Comparison of ENCODE assay signal across 23 cellular contexts in the genomic region with DNA sequence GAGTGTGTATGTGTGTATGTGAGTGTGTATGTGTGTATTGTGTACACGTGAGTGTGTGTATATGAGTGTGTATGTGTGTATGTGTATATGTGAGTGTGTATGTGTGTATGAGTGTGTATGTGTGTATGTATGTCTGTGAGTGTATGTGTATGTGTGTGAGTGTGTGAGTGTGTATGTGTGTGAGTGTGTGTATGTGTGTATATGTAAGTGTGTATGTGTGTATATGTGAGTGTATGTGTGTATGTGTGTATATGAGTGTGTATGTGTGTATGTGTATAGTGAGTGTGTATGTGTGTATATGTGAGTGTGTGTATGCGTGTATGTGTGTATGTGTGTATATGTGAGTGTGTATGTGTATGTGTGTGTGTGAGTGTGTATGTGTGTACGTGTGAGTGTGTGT. TPM values are rescaled to one million over a fixed set of nuclear protein-coding genes. Genes with fewer than 3 reads are reported as not detected.
DNase-seq lines count a peak whose midpoint lies in the region; ATAC-seq, FAIRE-seq and TF ChIP-seq lines count a peak whose summit lies in the region.
"Had no signal": no experiment of that assay in that cellular context is flagged by ENCODE, and none has a peak within 500 bp of the region (broad histone marks: within the 10 kb centered on the region; RNA-seq: fewer than 3 reads in every experiment).

No MANE protein-coding gene starts in this region.

- H3K9me2 ChIP-seq in MM.1S (replicated peaks; ENCODE audit: insufficient read depth, low read length) (no peaks in the 10 kb centered on the region), GM23248 (ENCODE audit: insufficient read depth) (no peaks in the 10 kb centered on the region)

- H3K9me3 Mint-ChIP-seq in naive thymus-derived CD4-positive, alpha-beta T cell, result peaks cover 0 to 8% (median 2%) of the 10 kb centered on the region in 11 donors
- H3K9me3 Mint-ChIP-seq: CD8-positive, alpha-beta T cell had no signal

- no peaks in the 10 kb centered on the region for H3K79me2 ChIP-seq in MM.1S (ENCODE audit: low read length)
- no peaks in the 10 kb centered on the region for H3K79me2 ChIP-seq in H1 (ENCODE audit: control insufficient read depth in 1 of 2, insufficient read depth in 2 of 2, low read length in 2 of 2)
- H3K79me2 ChIP-seq in GM23248 (ENCODE audit: insufficient read depth), result peaks cover 80% of the 10 kb centered on the region

- H3K79me1 ChIP-seq in H1 (ENCODE audit: low read depth, low read length), result no peaks in the 10 kb centered on the region

- H3K14ac ChIP-seq in H1 (ENCODE audit: insufficient read length), result no peak overlapping the region

- DNase-seq in GM12892 (ENCODE audit: insufficient read length), result no peak
- no peak for DNase-seq in MM.1S
- DNase-seq in H1 (ENCODE audit: low read depth in 1 of 2, low spot score in 2 of 2), result no peak
- DNase-seq in naive thymus-derived CD4-positive, alpha-beta T cell, result no peak
- no peak for DNase-seq in NCI-H1048 (lab: John Stamatoyannopoulos, UW)
- DNase-seq in GM23248, result no peak
- DNase-seq: AML-193; C1 segment of cervical spinal cord; Calu3; CD8-positive, alpha-beta T cell; KG1; NCI-H1694 treated with DMSO at 0.1 percent for 48 hours; NCI-H2081 treated with DMSO at 0.1 percent for 48 hours; NCI-H446; NCI-H526; PC-3; Right ventricle myocardium superior had no signal

- H3K18ac ChIP-seq in H1 (ENCODE audit: extremely low read depth, low read length), result no peak overlapping the region

- FAIRE-seq in GM12892 (lab: Jason Lieb, UNC), result peak; percentile 67
- FAIRE-seq in H1 (lab: Jason Lieb, UNC), result no peak
- FAIRE-seq: G401.6 had no signal

- H3K4me2 ChIP-seq in MM.1S (ENCODE audit: low read depth, low read length) (peak overlapping the region; percentile 32), H1 (ENCODE audit: insufficient read depth in 1 of 2, low read depth in 2 of 2, low read length in 2 of 2) (no peak overlapping the region), GM23248 (ENCODE audit: unreplicated experiment) (no peak overlapping the region)

- H3K23me2 ChIP-seq in H1 (ENCODE audit: low read depth, low read length), result peaks cover 6% of the 10 kb centered on the region

- H3K4me3 ChIP-seq in MM.1S (ENCODE audit: low read length) (no peak overlapping the region), H1 (ENCODE audit: extremely low read depth in 1 of 4, insufficient read depth in 2 of 4, low read depth in 3 of 4, low read length in 4 of 4) (no peak overlapping the region), GM23248 (no peak overlapping the region)
- H3K4me3 ChIP-seq in naive thymus-derived CD4-positive, alpha-beta T cell (ENCODE audit: low read length), result no peak overlapping the region
- H3K4me3 ChIP-seq: HAP-1 had no signal

- H2BK15ac ChIP-seq in H1 (ENCODE audit: low read length), result no peak overlapping the region

- 91 to 100% methylated on average over 1 to 3 of the region's 3 CpGs for WGBS in H1 (ENCODE audit: extremely low coverage in 1 of 2, insufficient coverage in 1 of 2, insufficient read length in 1 of 2, insufficient replicate concordance in 2 of 2, low coverage in 1 of 2, low lambda C conversion rate in 2 of 2, missing lambda C conversion rate in 1 of 2), 2 experiments
- 84 to 94% methylated on average over 3 of the region's 3 CpGs for WGBS in GM23248 (ENCODE audit: low coverage in 1 of 2, low lambda C conversion rate in 2 of 2, missing lambda C conversion rate in 2 of 2), 2 experiments

- no peaks in the 10 kb centered on the region for H3K36me3 ChIP-seq in MM.1S (replicated peaks; ENCODE audit: insufficient read depth, low read length)
- H3K36me3 ChIP-seq in H1 (ENCODE audit: control insufficient read depth in 2 of 4, insufficient read depth in 4 of 4, low read length in 3 of 4), result no peaks in the 10 kb centered on the region
- no peaks in the 10 kb centered on the region for H3K36me3 ChIP-seq in naive thymus-derived CD4-positive, alpha-beta T cell (ENCODE audit: control insufficient read depth in 2 of 3, insufficient read depth in 3 of 3, low read length in 3 of 3)
- peaks cover 34% of the 10 kb centered on the region for H3K36me3 ChIP-seq in GM23248 (ENCODE audit: low read depth)
- H3K36me3 ChIP-seq: HAP-1 had no signal

- intact Hi-C loops in naive thymus-derived CD4-positive, alpha-beta T cell (cut with micrococcal nuclease), result no loop called here

- peak overlapping the region; percentile 81 for H4K91ac ChIP-seq in H1 (replicated peaks; ENCODE audit: insufficient read length, low read length)

- H3K27me3 ChIP-seq in MM.1S (replicated peaks; ENCODE audit: insufficient read depth, low read length), result no peaks in the 10 kb centered on the region
- H3K27me3 ChIP-seq in H1 (replicated peaks in 1 of 4; ENCODE audit: control insufficient read depth in 3 of 4, extremely low read depth in 1 of 4, insufficient read depth in 3 of 4, low read length in 3 of 4), result no peaks in the 10 kb centered on the region
- H3K27me3 ChIP-seq in naive thymus-derived CD4-positive, alpha-beta T cell (ENCODE audit: control insufficient read depth in 2 of 2, insufficient read depth in 2 of 2, low read length in 2 of 2), result no peaks in the 10 kb centered on the region
- H3K27me3 ChIP-seq in GM23248 (replicated peaks; ENCODE audit: insufficient read depth), result no peaks in the 10 kb centered on the region

- CTCF ChIA-PET in H1 (lab: Charles Lee; ENCODE audit: partially characterized antibody), result interaction anchor here (0.8 kb wide), 1 partner anchor 10 kb away, joined by 3 read pairs; no protein-coding TSS in a partner anchor
- CTCF ChIA-PET in naive thymus-derived CD4-positive, alpha-beta T cell (lab: Charles Lee), result no interaction called here

- H3F3A ChIP-seq in MM.1S (ENCODE audit: insufficient read depth, low read length) (no peaks in the 10 kb centered on the region; the same call in 1 of the 2 replicates), GM23248 (ENCODE audit: insufficient read depth) (peaks cover 58% of the 10 kb centered on the region)

- no peak for TF ChIP-seq RAD21 in H1 (IDR thresholded peaks at IDR 0.05 in 1 of 2, conservative IDR thresholded peaks at IDR 0.05 in 1 of 2; ENCODE audit: low read depth in 2 of 2, low read length in 2 of 2)

- H2AFZ ChIP-seq in MM.1S (ENCODE audit: low read length) (no peak overlapping the region), H1 (ENCODE audit: low read length) (no peak overlapping the region), GM23248 (no peak overlapping the region)

- TF ChIP-seq CTCF in MM.1S (IDR thresholded peaks at IDR 0.05; ENCODE audit: low read length) (no peak), H1 (IDR thresholded peaks at IDR 0.05; ENCODE audit: control extremely low read depth in 1 of 3, insufficient read depth in 1 of 3, low read depth in 1 of 3, low read length in 3 of 3) (no peak)

- POLR2A ChIA-PET in H1 (lab: Charles Lee; ENCODE audit: partially characterized antibody), result no interaction called here
- POLR2A ChIA-PET in naive thymus-derived CD4-positive, alpha-beta T cell (lab: Charles Lee), result no interaction called here

- H3K56ac ChIP-seq in H1 (replicated peaks; ENCODE audit: insufficient read length, low read depth, low read length), result peak overlapping the region; percentile 100

- H4K8ac ChIP-seq in H1 (ENCODE audit: extremely low read depth, insufficient read depth, low read length), result no peak overlapping the region; the same call in 1 of the 2 replicates

- in situ Hi-C loops in GM23248 (cut with MboI), result no loop called here

- TF ChIP-seq POLR2A in GM12892 (IDR thresholded peaks at IDR 0.05; ENCODE audit: low read depth, low read length) (no peak), H1 (IDR thresholded peaks at IDR 0.05; ENCODE audit: control extremely low read depth in 1 of 2, low read depth in 2 of 2, low read length in 2 of 2) (no peak)

- no peak overlapping the region for H3K27ac Mint-ChIP-seq in naive thymus-derived CD4-positive, alpha-beta T cell
- H3K27ac Mint-ChIP-seq: CD8-positive, alpha-beta T cell had no signal

- no peaks in the 10 kb centered on the region for H4K20me1 ChIP-seq in MM.1S (ENCODE audit: insufficient read depth, low read length)
- peaks cover 0 to 5% of the 10 kb centered on the region in 2 experiments for H4K20me1 ChIP-seq in H1 (replicated peaks in 1 of 2; ENCODE audit: control insufficient read depth in 1 of 2, insufficient read depth in 2 of 2, low read length in 2 of 2)
- H4K20me1 ChIP-seq in GM23248 (ENCODE audit: insufficient read depth), result no peaks in the 10 kb centered on the region

- no peak overlapping the region for H3K4me3 Mint-ChIP-seq in naive thymus-derived CD4-positive, alpha-beta T cell
- H3K4me3 Mint-ChIP-seq: CD8-positive, alpha-beta T cell had no signal

- peak overlapping the region; percentile 84 for H2BK12ac ChIP-seq in H1 (ENCODE audit: low read depth, low read length)

- 0 out of 2 replicates have a peak overlapping the region, but pooled peaks have one; percentile 4 for H2BK20ac ChIP-seq in H1 (ENCODE audit: low read length)

- no peak overlapping the region for H3K9ac ChIP-seq in MM.1S (ENCODE audit: low read length)
- H3K9ac ChIP-seq in H1 (replicated peaks in 1 of 4; ENCODE audit: extremely low read depth in 1 of 4, low read depth in 3 of 4, low read length in 3 of 4), result no peak overlapping the region
- no peak overlapping the region for H3K9ac ChIP-seq in GM23248

- no peak overlapping the region for H3K4ac ChIP-seq in H1 (replicated peaks; ENCODE audit: insufficient read length, low read depth, low read length)

- TF ChIP-seq EP300 in H1 (IDR thresholded peaks at IDR 0.05; ENCODE audit: borderline replicate concordance in 1 of 2, low read depth in 2 of 2, low read length in 2 of 2), result no peak

- peak overlapping the region; percentile 15 for H2BK120ac ChIP-seq in H1 (replicated peaks; ENCODE audit: low read depth, low read length)

- no peaks in the 10 kb centered on the region for H3K9me3 ChIP-seq in MM.1S (replicated peaks; ENCODE audit: insufficient read depth, low read length)
- H3K9me3 ChIP-seq in H1 (ENCODE audit: insufficient read depth in 2 of 2, low read depth in 1 of 2, low read length in 1 of 2), result no peaks in the 10 kb centered on the region
- no peaks in the 10 kb centered on the region for H3K9me3 ChIP-seq in naive thymus-derived CD4-positive, alpha-beta T cell (ENCODE audit: control insufficient read depth in 2 of 3, low read length in 3 of 3)
- H3K9me3 ChIP-seq in GM23248 (ENCODE audit: low read depth), result no peaks in the 10 kb centered on the region
- H3K9me3 ChIP-seq: HAP-1 had no signal

- H2AK5ac ChIP-seq in H1 (ENCODE audit: low read depth, low read length), result peak overlapping the region; percentile 94

- H2BK5ac ChIP-seq in H1 (ENCODE audit: low read depth, low read length), result no peak overlapping the region; the same call in 1 of the 2 replicates

- peak overlapping the region; percentile 59; the same call in 1 of the 2 replicates for H3K27ac ChIP-seq in MM.1S (ENCODE audit: low read length)
- H3K27ac ChIP-seq in H1 (ENCODE audit: low read depth, low read length), result no peak overlapping the region
- no peak overlapping the region for H3K27ac ChIP-seq in naive thymus-derived CD4-positive, alpha-beta T cell (ENCODE audit: low read depth, low read length)
- no peak overlapping the region for H3K27ac ChIP-seq in GM23248

- ATAC-seq in naive thymus-derived CD4-positive, alpha-beta T cell, result peak; percentile 27
- ATAC-seq in SK-N-SH treated with all-trans-retinoic acid at 6 μM for 48 hours (no peak), HG03521 (IDR thresholded peaks at IDR 0.05; ENCODE audit: unreplicated experiment) (no peak)
- ATAC-seq: CD8-positive, alpha-beta T cell; PC-3 had no signal

- H3K36me3 Mint-ChIP-seq in naive thymus-derived CD4-positive, alpha-beta T cell, result no peaks in the 10 kb centered on the region
- H3K36me3 Mint-ChIP-seq: CD8-positive, alpha-beta T cell had no signal

- H3K27me3 Mint-ChIP-seq in naive thymus-derived CD4-positive, alpha-beta T cell, result peaks cover 0 to 4% (median 0%) of the 10 kb centered on the region in 5 donors

- no peak overlapping the region for H4K5ac ChIP-seq in H1 (ENCODE audit: insufficient read length, low read depth, low read length)

- H3K23ac ChIP-seq in H1 (ENCODE audit: insufficient read length), result no peak overlapping the region

- peaks cover 0 to 2% (median 0%) of the 10 kb centered on the region in 7 donors for H3K4me1 Mint-ChIP-seq in naive thymus-derived CD4-positive, alpha-beta T cell

- H3K4me1 ChIP-seq in MM.1S (ENCODE audit: low read length), result peaks cover 4% of the 10 kb centered on the region; the same call in 1 of the 2 replicates
- H3K4me1 ChIP-seq in H1 (replicated peaks in 1 of 4; ENCODE audit: control insufficient read depth in 3 of 4, insufficient read depth in 4 of 4, low read length in 3 of 4), result no peaks in the 10 kb centered on the region
- no peaks in the 10 kb centered on the region for H3K4me1 ChIP-seq in naive thymus-derived CD4-positive, alpha-beta T cell (ENCODE audit: control insufficient read depth in 2 of 2, insufficient read depth in 2 of 2, low read length in 2 of 2)
- H3K4me1 ChIP-seq in GM23248 (ENCODE audit: insufficient read depth), result peaks cover 7% of the 10 kb centered on the region
- H3K4me1 ChIP-seq: HAP-1 had no signal

RNA-seq across cellular contexts. Expression of a gene that starts 49.2 kb away (rescaled TPM):
- polyA plus RNA-seq in GM12892 (2012; ENCODE audit: missing spikeins), result not detected
- not detected in 2 replicates for total RNA-seq in H1 (2021; fragmentation: NEBNext Ultra II Directional; extraction: Animal tissue kit (Norgen Biotek cat#: 25700))
- polyA plus RNA-seq in H1 (2011; rRNA removed) (0.03 and 0.05 TPM in 2 replicates), GM23248 (2016; fragmentation: Nextera tagmentation; extraction: Ambion mirVana) (83.8 and 86.5 TPM in 2 replicates)
- polyA plus RNA-seq in H1 (2011; cell fraction: cytosol; rRNA removed), result 0.04 TPM
- polyA plus RNA-seq in H1 (2011; cell fraction: nucleus; rRNA removed), result 0.04 TPM
- 0.05 to 0.09 TPM (median 0.08 TPM) in 3 of 4 replicates, not detected in the other for polyA plus RNA-seq in H1 (2012, experiment 1 of 2)
- 0.05 TPM for polyA plus RNA-seq in H1 (2012, experiment 2 of 2)
- polyA plus RNA-seq in H1 (2013, experiment 1 of 2), result 0.18 TPM
- polyA plus RNA-seq in H1 (2013, experiment 2 of 2), result 0.24 TPM
- polyA minus RNA-seq in H1 (2011; rRNA and poly(A)+ RNA removed), result 0.06 TPM in 1 of 2 replicates, not detected in the other
- polyA minus RNA-seq in H1 (2011; cell fraction: cytosol; rRNA and poly(A)+ RNA removed), result not detected
- not detected for polyA minus RNA-seq in H1 (2011; cell fraction: nucleus; rRNA and poly(A)+ RNA removed)
- total RNA-seq in naive thymus-derived CD4-positive, alpha-beta T cell, result 1 to 10 TPM in 2 of 5 experiments, under 1 TPM in 3; 0.31 to 5.2 (median 0.75) TPM
- polyA plus RNA-seq in naive thymus-derived CD4-positive, alpha-beta T cell, result under 1 TPM in 1 of 2 donors, not detected in 1; 0.05 TPM
- 39.8 and 47.8 TPM in 2 replicates for total RNA-seq in GM23248 (2014; rRNA removed; shearing (Covaris generic))
- total RNA-seq: Calu3; CD8-positive, alpha-beta T cell; Daoy; PC-3; Right ventricle myocardium superior; RPMI7951 had no signal
